Comparison of ENCODE assay signal across 8 cellular contexts in genomic region chrX:106802063-106802387, GRCh38. TPM values are rescaled to one million over a fixed set of nuclear protein-coding genes. Genes with fewer than 3 reads are reported as not detected.
DNase-seq lines count a peak whose midpoint lies in the region; ATAC-seq and TF ChIP-seq lines count a peak whose summit lies in the region.

No MANE protein-coding gene starts in this region.

- DNase-seq in CD8-positive, alpha-beta T cell: no peak
- DNase-seq in T-helper 17 cell: no peak
- no peak for DNase-seq in heart right ventricle
- no peak for DNase-seq in NCI-H226
- DNase-seq in natural killer cell: no peak
- DNase-seq in stimulated activated CD4-positive, alpha-beta T cell treated with anti-CD3 and anti-CD28 coated beads, Interleukin-12 subunit alpha, Interleukin-12 subunit beta, amount 100 ng/mL, for 4 hours: no peak

- H3K27ac Mint-ChIP-seq in CD8-positive, alpha-beta T cell: no peak overlapping the region
- H3K27ac Mint-ChIP-seq in T-helper 17 cell (peak overlapping the region; percentile 45), natural killer cell (no peak overlapping the region)

- H3K4me2 ChIP-seq in skeletal muscle satellite cell (ENCODE audit: low read length): peak overlapping the region; percentile 85

- peak overlapping the region; percentile 78 for H3K9ac ChIP-seq in skeletal muscle satellite cell (ENCODE audit: low read depth, low read length)

- H3K4me1 Mint-ChIP-seq in CD8-positive, alpha-beta T cell (ENCODE audit: low read depth): peaks cover 12% of the 10 kb centered on the region
- H3K4me1 Mint-ChIP-seq in T-helper 17 cell: peaks cover 7% of the 10 kb centered on the region
- no peaks in the 10 kb centered on the region for H3K4me1 Mint-ChIP-seq in natural killer cell

- no peaks in the 10 kb centered on the region for H3K9me3 ChIP-seq in CD8-positive, alpha-beta T cell (ENCODE audit: low read length)
- H3K9me3 ChIP-seq in T-helper 17 cell (ENCODE audit: control insufficient read depth, low read length, poor library complexity, severe bottlenecking) (no peaks in the 10 kb centered on the region), heart right ventricle (no peaks in the 10 kb centered on the region), skeletal muscle satellite cell (replicated peaks; ENCODE audit: low read length) (no peaks in the 10 kb centered on the region)

- no peak for ATAC-seq in CD8-positive, alpha-beta T cell
- ATAC-seq in GM21737 (IDR thresholded peaks at IDR 0.05; ENCODE audit: unreplicated experiment): peak; percentile 15
- ATAC-seq in T-helper 17 cell: no peak
- peak in 4 of 8 donors; percentile 21 to 52 (median 32) for ATAC-seq in heart right ventricle
- no peak for ATAC-seq in natural killer cell

- no peaks in the 10 kb centered on the region for H3K36me3 ChIP-seq in CD8-positive, alpha-beta T cell (ENCODE audit: insufficient read depth, low read length)
- no peaks in the 10 kb centered on the region for H3K36me3 ChIP-seq in heart right ventricle
- no peaks in the 10 kb centered on the region for H3K36me3 ChIP-seq in skeletal muscle satellite cell (ENCODE audit: insufficient read depth, low read length)

- H3K36me3 Mint-ChIP-seq in CD8-positive, alpha-beta T cell: no peaks in the 10 kb centered on the region
- no peaks in the 10 kb centered on the region for H3K36me3 Mint-ChIP-seq in T-helper 17 cell (ENCODE audit: low read depth)
- no peaks in the 10 kb centered on the region for H3K36me3 Mint-ChIP-seq in natural killer cell

- H3K4me1 ChIP-seq in CD8-positive, alpha-beta T cell (ENCODE audit: insufficient read depth, low read length): peaks cover 3% of the 10 kb centered on the region
- peaks cover 0 to 7% (median 0%) of the 10 kb centered on the region in 9 donors for H3K4me1 ChIP-seq in heart right ventricle
- peaks cover 3% of the 10 kb centered on the region for H3K4me1 ChIP-seq in skeletal muscle satellite cell (ENCODE audit: control insufficient read depth, insufficient read depth, low read length)

- POLR2A ChIA-PET in CD8-positive, alpha-beta T cell (lab: Charles Lee): no interaction called here

- peaks cover 41% of the 10 kb centered on the region for H3K27me3 Mint-ChIP-seq in CD8-positive, alpha-beta T cell (ENCODE audit: low read depth)
- H3K27me3 Mint-ChIP-seq in T-helper 17 cell (peaks cover 5% of the 10 kb centered on the region), natural killer cell (ENCODE audit: low read depth in 2 of 2) (peaks cover 26 to 70% of the 10 kb centered on the region in 2 donors)

- H3K4me3 Mint-ChIP-seq in CD8-positive, alpha-beta T cell: peak overlapping the region; percentile 82
- H3K4me3 Mint-ChIP-seq in T-helper 17 cell (peak overlapping the region; percentile 94), natural killer cell (no peak overlapping the region)

- intact Hi-C loops in CD8-positive, alpha-beta T cell (cut with DNase I, micrococcal nuclease): no loop called here
- intact Hi-C loops in heart right ventricle (cut with DNase I) (no loop called here), natural killer cell (cut with micrococcal nuclease) (no loop called here)

- no peaks in the 10 kb centered on the region for H3K9me3 Mint-ChIP-seq in CD8-positive, alpha-beta T cell
- no peaks in the 10 kb centered on the region for H3K9me3 Mint-ChIP-seq in natural killer cell

- CTCF ChIA-PET in CD8-positive, alpha-beta T cell (lab: Charles Lee): interaction anchor here (0.9 kb wide), 1 partner anchor 321 kb away, joined by 3 read pairs; no protein-coding TSS in a partner anchor

- WGBS in heart right ventricle, 2 donors: 1 to 4% methylated on average over 11 of the region's 11 CpGs

- no peak overlapping the region for H3K27ac ChIP-seq in CD8-positive, alpha-beta T cell (ENCODE audit: low read depth, low read length)
- H3K27ac ChIP-seq in heart right ventricle: peak overlapping the region in 2 of 10 donors; percentile 13 to 49

- no peak for TF ChIP-seq CTCF in CD8-positive, alpha-beta T cell (IDR thresholded peaks at IDR 0.05)
- TF ChIP-seq CTCF in heart right ventricle (IDR thresholded peaks at IDR 0.05) (no peak), natural killer cell (IDR thresholded peaks at IDR 0.05) (no peak)

- H3K4me3 ChIP-seq in CD8-positive, alpha-beta T cell (ENCODE audit: low read depth, low read length): peak overlapping the region; percentile 57
- H3K4me3 ChIP-seq in heart right ventricle: peak overlapping the region; percentile 46 to 72 (median 63)
- H3K4me3 ChIP-seq in skeletal muscle satellite cell (ENCODE audit: low read length): peak overlapping the region; percentile 89

- H3K27me3 ChIP-seq in CD8-positive, alpha-beta T cell (ENCODE audit: insufficient read depth, low read length): no peaks in the 10 kb centered on the region
- peaks cover 0 to 64% (median 0%) of the 10 kb centered on the region in 7 donors for H3K27me3 ChIP-seq in heart right ventricle
- H3K27me3 ChIP-seq in skeletal muscle satellite cell (ENCODE audit: control insufficient read depth, insufficient read depth, low read length): peaks cover 4% of the 10 kb centered on the region

RNA-seq across cellular contexts. Expression of gene TBC1D8B, which starts 0.4 kb away (rescaled TPM):
- under 1 TPM; 0.17 to 0.35 TPM for total RNA-seq in CD8-positive, alpha-beta T cell
- total RNA-seq in T-helper 17 cell (1 to 10 TPM in 1 of 2 donors, under 1 TPM in 1; 0.65 to 1.8 TPM), heart right ventricle (1 to 10 TPM in 9 of 10 donors, under 1 TPM in 1; 0.87 to 3.4 (median 2.3) TPM), natural killer cell (under 1 TPM; 0.12 to 0.18 (median 0.13) TPM)
- polyA plus RNA-seq in heart right ventricle: 1 to 10 TPM; 1.2 to 1.8 TPM
- 8.5 and 9.9 TPM in 2 replicates for total RNA-seq in skeletal muscle satellite cell (2012; rRNA removed)
